ENCODE assay signal across 1 cellular context in the genomic region with DNA sequence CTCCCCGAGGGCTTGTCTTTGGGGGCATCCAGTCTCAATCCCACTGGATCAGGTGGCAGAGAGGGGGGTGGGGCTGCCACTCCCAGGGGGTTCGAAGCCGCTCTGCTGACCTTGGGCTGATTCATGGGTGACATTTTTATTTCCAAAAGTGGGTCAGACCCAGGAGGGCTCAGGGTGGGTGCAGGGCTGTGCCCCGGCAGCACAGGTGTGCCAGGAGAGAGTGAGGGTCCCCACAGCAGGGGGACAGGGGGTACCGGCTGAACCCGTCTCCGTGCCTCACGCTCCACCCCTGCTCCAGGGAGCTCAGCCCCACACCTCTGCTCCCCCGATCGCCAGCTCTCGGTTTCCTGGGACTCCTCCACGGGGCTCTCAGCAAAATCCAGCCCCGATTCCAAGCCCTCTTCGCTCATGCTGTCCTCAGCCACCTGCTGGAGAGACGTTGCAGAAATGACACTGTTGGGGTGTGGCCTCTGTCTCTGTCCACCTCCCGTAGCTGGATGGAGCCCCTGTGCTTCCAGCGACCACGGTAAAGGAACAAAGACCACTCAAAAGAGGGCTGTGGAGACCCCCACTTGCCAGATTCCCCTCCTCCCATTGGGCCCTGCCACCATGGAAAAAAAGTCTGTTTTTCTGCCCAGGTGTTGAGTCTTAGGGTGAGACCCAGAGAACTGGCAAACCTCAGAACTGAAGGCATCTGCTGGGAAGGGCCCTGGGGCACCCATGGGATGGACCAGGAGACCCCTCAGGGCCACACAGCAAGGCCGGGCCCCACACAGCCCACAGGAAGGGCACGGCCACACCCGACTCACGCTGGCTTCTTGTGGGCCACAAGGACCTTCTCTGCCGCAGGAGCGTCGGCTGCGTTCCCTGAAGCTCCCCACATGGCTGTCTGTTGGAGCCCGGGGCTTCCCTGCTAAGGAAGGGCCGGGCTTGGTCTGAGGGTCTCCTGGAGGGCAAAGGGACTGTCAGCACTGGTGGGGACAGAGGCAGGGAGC.
TF ChIP-seq lines count a peak whose summit lies in the region.

No MANE protein-coding gene starts in this region.

TF ChIP-seq in HCT116, 20 proteins besides CTCF, POLR2A, EP300 and RAD21 (continued from another document):
- TF ChIP-seq, protein P1, sequence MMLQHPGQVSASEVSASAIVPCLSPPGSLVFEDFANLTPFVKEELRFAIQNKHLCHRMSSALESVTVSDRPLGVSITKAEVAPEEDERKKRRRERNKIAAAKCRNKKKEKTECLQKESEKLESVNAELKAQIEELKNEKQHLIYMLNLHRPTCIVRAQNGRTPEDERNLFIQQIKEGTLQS (IDR thresholded peaks at IDR 0.05), result no peak
- no peak for TF ChIP-seq ELF1 (IDR thresholded peaks at IDR 0.05; ENCODE audit: borderline replicate concordance, low read depth)
- TF ChIP-seq ZFX (IDR thresholded peaks at IDR 0.05), result no peak
- no peak for TF ChIP-seq TCF7L2 (IDR thresholded peaks at IDR 0.05; ENCODE audit: borderline replicate concordance, extremely low read depth, insufficient read depth, insufficient read length)
- TF ChIP-seq EZH2 (IDR thresholded peaks at IDR 0.05), result no peak
- TF ChIP-seq, protein P2, sequence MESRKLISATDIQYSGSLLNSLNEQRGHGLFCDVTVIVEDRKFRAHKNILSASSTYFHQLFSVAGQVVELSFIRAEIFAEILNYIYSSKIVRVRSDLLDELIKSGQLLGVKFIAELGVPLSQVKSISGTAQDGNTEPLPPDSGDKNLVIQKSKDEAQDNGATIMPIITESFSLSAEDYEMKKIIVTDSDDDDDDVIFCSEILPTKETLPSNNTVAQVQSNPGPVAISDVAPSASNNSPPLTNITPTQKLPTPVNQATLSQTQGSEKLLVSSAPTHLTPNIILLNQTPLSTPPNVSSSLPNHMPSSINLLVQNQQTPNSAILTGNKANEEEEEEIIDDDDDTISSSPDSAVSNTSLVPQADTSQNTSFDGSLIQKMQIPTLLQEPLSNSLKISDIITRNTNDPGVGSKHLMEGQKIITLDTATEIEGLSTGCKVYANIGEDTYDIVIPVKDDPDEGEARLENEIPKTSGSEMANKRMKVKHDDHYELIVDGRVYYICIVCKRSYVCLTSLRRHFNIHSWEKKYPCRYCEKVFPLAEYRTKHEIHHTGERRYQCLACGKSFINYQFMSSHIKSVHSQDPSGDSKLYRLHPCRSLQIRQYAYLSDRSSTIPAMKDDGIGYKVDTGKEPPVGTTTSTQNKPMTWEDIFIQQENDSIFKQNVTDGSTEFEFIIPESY (IDR thresholded peaks at IDR 0.05; ENCODE audit: extremely low read depth, insufficient replicate concordance, low read length), result no peak
- TF ChIP-seq CBX3 (IDR thresholded peaks at IDR 0.05; ENCODE audit: low read depth), result no peak
- TF ChIP-seq, protein P3, sequence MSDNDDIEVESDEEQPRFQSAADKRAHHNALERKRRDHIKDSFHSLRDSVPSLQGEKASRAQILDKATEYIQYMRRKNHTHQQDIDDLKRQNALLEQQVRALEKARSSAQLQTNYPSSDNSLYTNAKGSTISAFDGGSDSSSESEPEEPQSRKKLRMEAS (IDR thresholded peaks at IDR 0.05), result no peak
- TF ChIP-seq SRF (IDR thresholded peaks at IDR 0.05; ENCODE audit: low read depth), result no peak
- TF ChIP-seq SIN3A (IDR thresholded peaks at IDR 0.05; ENCODE audit: low read depth), result no peak
- no peak for TF ChIP-seq JUND (IDR thresholded peaks at IDR 0.05)
- no peak for TF ChIP-seq YY1 (IDR thresholded peaks at IDR 0.05; ENCODE audit: extremely low read depth, insufficient replicate concordance, low read depth, low read length)
- TF ChIP-seq SP1 (IDR thresholded peaks at IDR 0.05; ENCODE audit: low read depth), result no peak
- TF ChIP-seq, protein P4, sequence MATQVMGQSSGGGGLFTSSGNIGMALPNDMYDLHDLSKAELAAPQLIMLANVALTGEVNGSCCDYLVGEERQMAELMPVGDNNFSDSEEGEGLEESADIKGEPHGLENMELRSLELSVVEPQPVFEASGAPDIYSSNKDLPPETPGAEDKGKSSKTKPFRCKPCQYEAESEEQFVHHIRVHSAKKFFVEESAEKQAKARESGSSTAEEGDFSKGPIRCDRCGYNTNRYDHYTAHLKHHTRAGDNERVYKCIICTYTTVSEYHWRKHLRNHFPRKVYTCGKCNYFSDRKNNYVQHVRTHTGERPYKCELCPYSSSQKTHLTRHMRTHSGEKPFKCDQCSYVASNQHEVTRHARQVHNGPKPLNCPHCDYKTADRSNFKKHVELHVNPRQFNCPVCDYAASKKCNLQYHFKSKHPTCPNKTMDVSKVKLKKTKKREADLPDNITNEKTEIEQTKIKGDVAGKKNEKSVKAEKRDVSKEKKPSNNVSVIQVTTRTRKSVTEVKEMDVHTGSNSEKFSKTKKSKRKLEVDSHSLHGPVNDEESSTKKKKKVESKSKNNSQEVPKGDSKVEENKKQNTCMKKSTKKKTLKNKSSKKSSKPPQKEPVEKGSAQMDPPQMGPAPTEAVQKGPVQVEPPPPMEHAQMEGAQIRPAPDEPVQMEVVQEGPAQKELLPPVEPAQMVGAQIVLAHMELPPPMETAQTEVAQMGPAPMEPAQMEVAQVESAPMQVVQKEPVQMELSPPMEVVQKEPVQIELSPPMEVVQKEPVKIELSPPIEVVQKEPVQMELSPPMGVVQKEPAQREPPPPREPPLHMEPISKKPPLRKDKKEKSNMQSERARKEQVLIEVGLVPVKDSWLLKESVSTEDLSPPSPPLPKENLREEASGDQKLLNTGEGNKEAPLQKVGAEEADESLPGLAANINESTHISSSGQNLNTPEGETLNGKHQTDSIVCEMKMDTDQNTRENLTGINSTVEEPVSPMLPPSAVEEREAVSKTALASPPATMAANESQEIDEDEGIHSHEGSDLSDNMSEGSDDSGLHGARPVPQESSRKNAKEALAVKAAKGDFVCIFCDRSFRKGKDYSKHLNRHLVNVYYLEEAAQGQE (IDR thresholded peaks at IDR 0.05; ENCODE audit: low read depth), result no peak
- no peak for TF ChIP-seq ZNF274 (IDR thresholded peaks at IDR 0.05; ENCODE audit: low read depth, low read length)
- no peak for TF ChIP-seq EZH2phosphoT487 (IDR thresholded peaks at IDR 0.05; ENCODE audit: borderline replicate concordance)
- TF ChIP-seq CEBPB (IDR thresholded peaks at IDR 0.05; ENCODE audit: low read depth), result no peak
- no peak for TF ChIP-seq EGR1 (IDR thresholded peaks at IDR 0.05; ENCODE audit: low read depth)
